In the genomic region with DNA sequence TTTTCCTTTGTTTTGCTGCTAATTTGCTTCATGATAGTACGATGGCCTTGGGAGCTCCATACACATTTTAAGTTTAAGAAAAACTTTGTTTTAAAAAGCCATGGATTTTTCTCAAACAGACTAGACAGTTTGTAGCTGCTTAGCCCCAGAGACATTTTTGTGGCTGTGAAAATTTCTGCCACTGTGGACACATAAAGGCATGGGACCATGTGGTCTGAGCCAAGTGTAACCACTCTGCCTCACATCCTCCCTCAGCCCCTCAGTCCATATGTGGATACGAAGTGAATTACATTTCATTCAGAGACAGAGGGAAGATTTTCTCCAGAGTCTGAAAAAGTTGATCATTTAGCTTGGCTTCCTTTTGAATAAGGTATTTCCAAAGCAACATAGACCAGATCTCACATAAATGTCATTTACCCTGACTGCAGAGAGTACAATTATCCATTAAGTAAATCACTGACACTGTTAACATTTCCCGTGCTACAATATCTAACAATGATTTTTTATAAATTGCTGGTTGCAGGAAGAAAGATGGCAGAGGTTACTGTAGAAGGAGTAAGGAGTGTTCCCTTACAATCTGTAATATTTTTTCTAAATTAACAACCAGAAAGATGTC, we compare ENCODE assay signal across 13 cellular contexts.
A peak's percentile ranks its signal among the peaks of the same experiment; 100 is the strongest.
DNase-seq lines count a peak whose midpoint lies in the region; ATAC-seq and TF ChIP-seq lines count a peak whose summit lies in the region.
"Had no signal": no experiment of that assay in that cellular context is flagged by ENCODE, and none has a peak within 500 bp of the region (broad histone marks: within the 10 kb centered on the region; RNA-seq: fewer than 3 reads in every experiment).

No MANE protein-coding gene starts in this region.

- no peaks in the 10 kb centered on the region for H3K36me3 ChIP-seq in heart right ventricle
- no peaks in the 10 kb centered on the region for H3K36me3 ChIP-seq in esophagus squamous epithelium
- no peaks in the 10 kb centered on the region for H3K36me3 ChIP-seq in osteoblast (ENCODE audit: insufficient read depth, low read length)
- no peaks in the 10 kb centered on the region for H3K36me3 ChIP-seq in tibial nerve

- TF ChIP-seq POLR2A in esophagus squamous epithelium (IDR thresholded peaks at IDR 0.05) (no peak), tibial nerve (IDR thresholded peaks at IDR 0.05) (no peak)

- H3K4me3 ChIP-seq in heart right ventricle (no peak overlapping the region), esophagus squamous epithelium (peak overlapping the region in 1 of 4 donors; percentile 16), osteoblast (ENCODE audit: insufficient read depth, low read length) (peak overlapping the region; percentile 56), tibial nerve (no peak overlapping the region)

- H2AFZ ChIP-seq in osteoblast (ENCODE audit: low read length), result peak overlapping the region; percentile 64

- no peaks in the 10 kb centered on the region for H4K20me1 ChIP-seq in osteoblast (ENCODE audit: insufficient read depth, low read length)

- H3K27me3 ChIP-seq in heart right ventricle, result no peaks in the 10 kb centered on the region
- no peaks in the 10 kb centered on the region for H3K27me3 ChIP-seq in esophagus squamous epithelium
- H3K27me3 ChIP-seq in osteoblast (ENCODE audit: insufficient read depth, low read length), result no peaks in the 10 kb centered on the region
- no peaks in the 10 kb centered on the region for H3K27me3 ChIP-seq in tibial nerve

- TF ChIP-seq CTCF in heart right ventricle (IDR thresholded peaks at IDR 0.05) (no peak), esophagus squamous epithelium (IDR thresholded peaks at IDR 0.05) (no peak), osteoblast (IDR thresholded peaks at IDR 0.05; ENCODE audit: extremely low read depth, low read depth, low read length) (no peak), tibial nerve (IDR thresholded peaks at IDR 0.05) (no peak), GM13976 (IDR thresholded peaks at IDR 0.05; ENCODE audit: borderline replicate concordance, control extremely low read depth, extremely low read depth, insufficient read depth, missing control alignments) (no peak), GM20000 (IDR thresholded peaks at IDR 0.05; ENCODE audit: extremely low read depth, missing control alignments) (no peak)

- H3K9me3 ChIP-seq in heart right ventricle (no peaks in the 10 kb centered on the region), esophagus squamous epithelium (no peaks in the 10 kb centered on the region), osteoblast (ENCODE audit: low read depth, low read length) (no peaks in the 10 kb centered on the region), tibial nerve (no peaks in the 10 kb centered on the region)

- peaks cover 0 to 11% (median 8%) of the 10 kb centered on the region in 9 donors for H3K4me1 ChIP-seq in heart right ventricle
- peaks cover 0 to 29% (median 14%) of the 10 kb centered on the region in 3 donors for H3K4me1 ChIP-seq in esophagus squamous epithelium
- peaks cover 43% of the 10 kb centered on the region for H3K4me1 ChIP-seq in osteoblast (ENCODE audit: insufficient read depth, low read length)
- peaks cover 0 to 9% (median 0%) of the 10 kb centered on the region in 4 donors for H3K4me1 ChIP-seq in tibial nerve

- no peaks in the 10 kb centered on the region for H3K79me2 ChIP-seq in osteoblast (ENCODE audit: insufficient read depth, low read length)

- intact Hi-C loops in heart right ventricle (cut with DNase I) (no loop called here), Right ventricle myocardium inferior (cut with DNase I) (no loop called here), esophagus squamous epithelium (cut with DNase I) (no loop called here)

- no peak for TF ChIP-seq EP300 in tibial nerve (IDR thresholded peaks at IDR 0.05)

- H3K4me2 ChIP-seq in osteoblast (ENCODE audit: insufficient read depth, low read length), result peak overlapping the region; percentile 75

- in situ Hi-C loops in GM13976 (cut with MboI; ENCODE audit: low sequenced_read_pairs, unreplicated experiment), result no loop called here

- ATAC-seq in heart right ventricle (no peak), Right ventricle myocardium inferior (no peak)
- ATAC-seq: effector memory CD8-positive, alpha-beta T cell had no signal

- H3K27ac ChIP-seq in heart right ventricle (peak overlapping the region in 6 of 10 donors; percentile 23 to 71 (median 47)), esophagus squamous epithelium (peak overlapping the region; percentile 55 to 80 (median 68)), osteoblast (ENCODE audit: low read depth, low read length) (peak overlapping the region; percentile 99), tibial nerve (peak overlapping the region in 2 of 4 donors; percentile 54 to 77)

- DNase-seq in heart right ventricle (no peak), Right ventricle myocardium inferior (ENCODE audit: missing footprints) (no peak), esophagus squamous epithelium (lab: John Stamatoyannopoulos, UW) (no peak), osteoblast (ENCODE audit: insufficient read length, low spot score, missing footprints) (peak; percentile 49), tibial nerve (ENCODE audit: low spot score in 2 of 2) (no peak), GM13976 (ENCODE audit: low spot score) (no peak), GM20000 (ENCODE audit: low spot score) (no peak), NCI-H774 (lab: John Stamatoyannopoulos, UW) (no peak)
- DNase-seq: activated CD4-positive, alpha-beta T cell treated with anti-CD3 and anti-CD28 coated beads, Interleukin-2, amount 50 U/mL, for 48 hours; effector memory CD8-positive, alpha-beta T cell; NCI-H1436; NK-92 treated with Interleukin-12 subunit alpha and Interleukin-12 subunit beta, amount 100 ng/mL, for 24 hours; posterior cingulate gyrus had no signal

- WGBS in heart right ventricle, 2 donors, result 74 to 80% methylated on average over 3 of the region's 3 CpGs
- 59 to 68% methylated on average over 3 of the region's 3 CpGs for WGBS in esophagus squamous epithelium, 2 donors
- WGBS in tibial nerve, 2 donors, result 76 to 79% methylated on average over 3 of the region's 3 CpGs
